ENCODE assay signal across 25 cellular contexts in the genomic region with DNA sequence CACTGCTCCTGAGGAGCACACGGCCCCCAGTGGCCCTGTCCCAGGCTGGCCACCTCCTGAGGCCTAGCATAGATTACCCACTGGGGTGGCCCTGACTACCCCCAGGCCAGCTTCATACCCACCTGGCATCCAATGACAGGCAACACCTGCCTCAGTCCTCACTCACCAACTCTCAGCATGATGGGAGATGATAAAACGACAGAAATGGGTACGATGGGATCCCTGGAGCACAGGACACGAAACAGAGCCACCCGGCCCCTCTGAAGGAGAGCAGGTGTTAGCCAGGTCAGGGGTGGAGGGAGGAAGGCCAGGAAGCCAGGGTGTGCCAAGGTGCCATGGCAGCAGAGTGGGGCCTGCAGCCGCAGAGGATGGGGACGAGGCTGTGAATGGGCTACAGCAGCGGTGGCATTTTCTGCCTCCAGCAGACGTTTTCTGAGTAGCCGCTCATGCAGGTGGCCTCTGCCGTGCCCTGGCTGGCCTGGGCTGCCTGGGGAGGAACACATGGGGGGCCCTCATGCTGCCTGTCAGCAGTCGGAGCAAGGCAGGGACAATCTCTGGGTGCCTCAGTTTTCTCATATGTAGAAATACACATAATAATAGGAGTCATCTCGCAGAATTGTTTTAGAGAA. TPM values are rescaled to one million over a fixed set of nuclear protein-coding genes. Genes with fewer than 3 reads are reported as not detected.
"Had no signal": no experiment of that assay in that cellular context is flagged by ENCODE, and none has a peak within 500 bp of the region (broad histone marks: within the 10 kb centered on the region; RNA-seq: fewer than 3 reads in every experiment).

No MANE protein-coding gene starts in this region.

- H3K4me3 Mint-ChIP-seq: activated naive CD4-positive, alpha-beta T cell treated with anti-CD3 and anti-CD28 coated beads, Interleukin-2, amount 50 U/mL, for 24 hours; naive thymus-derived CD4-positive, alpha-beta T cell; stimulated activated effector memory CD8-positive, alpha-beta T cell treated with anti-CD3 and anti-CD28 coated beads, Interleukin-12 subunit alpha, Interleukin-12 subunit beta, amount 100 ng/mL, for 72 hours; stimulated activated naive CD8-positive, alpha-beta T cell treated with anti-CD3 and anti-CD28 coated beads, Interleukin-15, amount 100 ng/mL, for 72 hours; T-helper 1 cell treated with Interleukin-12 subunit alpha and Interleukin-12 subunit beta and Interleukin-4 antibody, amounts not matched to agents 30 μg/mL and 1 μg/mL, for 36 hours had no signal

- H3K36me3 ChIP-seq: esophagus squamous epithelium, gastrocnemius medialis, prostate gland, tibial artery had no signal

- H3K27ac ChIP-seq: body of pancreas, esophagus squamous epithelium, gastrocnemius medialis, prostate gland, tibial artery had no signal

- H3K4me1 Mint-ChIP-seq: activated naive CD4-positive, alpha-beta T cell treated with anti-CD3 and anti-CD28 coated beads, Interleukin-2, amount 50 U/mL, for 24 hours; naive thymus-derived CD4-positive, alpha-beta T cell; stimulated activated effector memory CD8-positive, alpha-beta T cell treated with anti-CD3 and anti-CD28 coated beads, Interleukin-12 subunit alpha, Interleukin-12 subunit beta, amount 100 ng/mL, for 72 hours; stimulated activated naive CD8-positive, alpha-beta T cell treated with anti-CD3 and anti-CD28 coated beads, Interleukin-15, amount 100 ng/mL, for 72 hours had no signal

- H3K27ac Mint-ChIP-seq: naive thymus-derived CD4-positive, alpha-beta T cell; stimulated activated effector memory CD8-positive, alpha-beta T cell treated with anti-CD3 and anti-CD28 coated beads, Interleukin-12 subunit alpha, Interleukin-12 subunit beta, amount 100 ng/mL, for 72 hours; stimulated activated naive CD8-positive, alpha-beta T cell treated with anti-CD3 and anti-CD28 coated beads, Interleukin-15, amount 100 ng/mL, for 72 hours; T-helper 1 cell treated with Interleukin-12 subunit alpha and Interleukin-12 subunit beta and Interleukin-4 antibody, amounts not matched to agents 30 μg/mL and 1 μg/mL, for 36 hours had no signal

- FAIRE-seq: islet of Langerhans had no signal

- H3K4me1 ChIP-seq: body of pancreas, esophagus squamous epithelium, gastrocnemius medialis, prostate gland, tibial artery had no signal

- H3K4me3 ChIP-seq: body of pancreas, esophagus squamous epithelium, gastrocnemius medialis, lung, prostate gland, tibial artery had no signal

- H3K27me3 ChIP-seq: body of pancreas had no signal

- H3K9me3 ChIP-seq: body of pancreas, esophagus squamous epithelium, gastrocnemius medialis, prostate gland, tibial artery had no signal

- DNase-seq: activated CD4-positive, alpha-beta T cell treated with anti-CD3 and anti-CD28 coated beads for 4 hours; activated CD4-positive, alpha-beta T cell treated with anti-CD3 and anti-CD28 coated beads, Interleukin-2, amount 50 U/mL, for 48 hours; activated CD4-positive, CD25-positive, alpha-beta regulatory T cell; activated gamma-delta T cell treated with Interleukin-2 at 50 U/mL for 16 hours; anterior cingulate cortex; body of pancreas; caudate nucleus; esophagus squamous epithelium; gastrocnemius medialis; hypothalamus; naive thymus-derived CD4-positive, alpha-beta T cell; stimulated activated CD4-positive, alpha-beta T cell treated with anti-CD3 and anti-CD28 coated beads, Interleukin-1b, Interleukin-23, amount 100 ng/mL, for 48 hours had no signal

- ATAC-seq: body of pancreas; gastrocnemius medialis; left colon; naive thymus-derived CD4-positive, alpha-beta T cell; stimulated activated effector memory CD8-positive, alpha-beta T cell treated with anti-CD3 and anti-CD28 coated beads, Interleukin-12 subunit alpha, Interleukin-12 subunit beta, amount 100 ng/mL, for 72 hours; stimulated activated naive CD8-positive, alpha-beta T cell treated with anti-CD3 and anti-CD28 coated beads, Interleukin-15, amount 100 ng/mL, for 72 hours had no signal

- H3K9me3 Mint-ChIP-seq: activated naive CD4-positive, alpha-beta T cell treated with anti-CD3 and anti-CD28 coated beads, Interleukin-2, amount 50 U/mL, for 24 hours; stimulated activated effector memory CD8-positive, alpha-beta T cell treated with anti-CD3 and anti-CD28 coated beads, Interleukin-12 subunit alpha, Interleukin-12 subunit beta, amount 100 ng/mL, for 72 hours; T-helper 1 cell treated with Interleukin-12 subunit alpha and Interleukin-12 subunit beta and Interleukin-4 antibody, amounts not matched to agents 30 μg/mL and 1 μg/mL, for 36 hours had no signal

- H3K36me3 Mint-ChIP-seq: activated naive CD4-positive, alpha-beta T cell treated with anti-CD3 and anti-CD28 coated beads, Interleukin-2, amount 50 U/mL, for 24 hours had no signal

RNA-seq across cellular contexts. Expression of a gene that starts 50.2 kb away (rescaled TPM):
- total RNA-seq: activated CD8-positive, alpha-beta memory T cell treated with anti-CD3 and anti-CD28 coated beads for 36 hours; body of pancreas; dermis microvascular lymphatic vessel endothelial cell; esophagus squamous epithelium; gastrocnemius medialis; left colon; lung; naive thymus-derived CD4-positive, alpha-beta T cell; prostate gland; skeletal muscle tissue; ureter had no signal
- polyA plus RNA-seq: lung; naive thymus-derived CD4-positive, alpha-beta T cell had no signal
